Comparison of ENCODE assay signal across 35 cellular contexts in genomic region chr4:96389752-96390151, GRCh38.
"Had no signal": no experiment of that assay in that cellular context is flagged by ENCODE, and none has a peak within 500 bp of the region (broad histone marks: within the 10 kb centered on the region; RNA-seq: fewer than 3 reads in every experiment).

No MANE protein-coding gene starts in this region.

- H3K36me3 Mint-ChIP-seq: activated CD8-positive, alpha-beta memory T cell treated with anti-CD3 and anti-CD28 coated beads, Interleukin-2, amount 10 ng/mL, durations not matched to agents 7 days and 5 days; activated naive CD4-positive, alpha-beta T cell treated with anti-CD3 and anti-CD28 coated beads, Interleukin-2, amount 10 ng/mL, durations not matched to agents 7 days and 5 days; activated naive CD4-positive, alpha-beta T cell treated with anti-CD3 and anti-CD28 coated beads, Interleukin-2, amount 50 U/mL, for 24 hours; activated naive CD8-positive, alpha-beta T cell; activated naive CD8-positive, alpha-beta T cell treated with anti-CD3 and anti-CD28 coated beads, Interleukin-2, amount 10 ng/mL, durations not matched to agents 7 days and 5 days; WTC11 had no signal

- H3K27me3 ChIP-seq: body of pancreas, brain microvascular endothelial cell, breast epithelium had no signal

- ATAC-seq: activated CD4-positive, alpha-beta T cell treated with anti-CD3 and anti-CD28 coated beads for 36 hours; activated CD4-positive, CD25-positive, alpha-beta regulatory T cell treated with anti-CD3 and anti-CD28 coated beads, Interleukin-2, amount 50 U/mL, for 24 hours; activated CD8-positive, alpha-beta memory T cell treated with anti-CD3 and anti-CD28 coated beads, Interleukin-2, amount 10 ng/mL, durations not matched to agents 7 days and 5 days; activated CD8-positive, alpha-beta T cell treated with anti-CD3 and anti-CD28 coated beads, Interleukin-2, amount 10 ng/mL, durations not matched to agents 7 days and 5 days; activated naive CD8-positive, alpha-beta T cell treated with anti-CD3 and anti-CD28 coated beads, Interleukin-2, amount 50 U/mL, for 24 hours; body of pancreas; WTC11 had no signal

- H3K27me3 Mint-ChIP-seq: activated CD4-positive, alpha-beta memory T cell treated with anti-CD3 and anti-CD28 coated beads, Interleukin-2, amount 10 ng/mL, durations not matched to agents 7 days and 5 days; activated CD4-positive, alpha-beta T cell treated with anti-CD3 and anti-CD28 coated beads for 36 hours; activated CD4-positive, alpha-beta T cell treated with anti-CD3 and anti-CD28 coated beads, Interleukin-2, amount 10 ng/mL, durations not matched to agents 7 days and 5 days; activated CD8-positive, alpha-beta memory T cell treated with anti-CD3 and anti-CD28 coated beads, Interleukin-2, amount 10 ng/mL, durations not matched to agents 7 days and 5 days; activated naive CD4-positive, alpha-beta T cell treated with anti-CD3 and anti-CD28 coated beads, Interleukin-2, amount 10 ng/mL, durations not matched to agents 7 days and 5 days; activated naive CD4-positive, alpha-beta T cell treated with anti-CD3 and anti-CD28 coated beads, Interleukin-2, amount 50 U/mL, for 24 hours; activated naive CD8-positive, alpha-beta T cell; activated naive CD8-positive, alpha-beta T cell treated with anti-CD3 and anti-CD28 coated beads, Interleukin-2, amount 10 ng/mL, durations not matched to agents 7 days and 5 days; activated naive CD8-positive, alpha-beta T cell treated with anti-CD3 and anti-CD28 coated beads, Interleukin-2, amount 50 U/mL, for 24 hours; activated T-cell treated with anti-CD3 and anti-CD28 coated beads, Interleukin-2, amount 50 U/mL, for 24 hours had no signal

- H3K9me3 ChIP-seq: body of pancreas, breast epithelium had no signal

- H3K4me1 ChIP-seq: body of pancreas, breast epithelium had no signal

- H3K27ac Mint-ChIP-seq: activated CD4-positive, alpha-beta memory T cell treated with anti-CD3 and anti-CD28 coated beads, Interleukin-2, amount 10 ng/mL, durations not matched to agents 7 days and 5 days; activated CD4-positive, alpha-beta T cell treated with anti-CD3 and anti-CD28 coated beads for 36 hours; activated CD4-positive, alpha-beta T cell treated with anti-CD3 and anti-CD28 coated beads, Interleukin-2, amount 10 ng/mL, durations not matched to agents 7 days and 5 days; activated CD8-positive, alpha-beta memory T cell treated with anti-CD3 and anti-CD28 coated beads, Interleukin-2, amount 10 ng/mL, durations not matched to agents 7 days and 5 days; activated CD8-positive, alpha-beta T cell treated with anti-CD3 and anti-CD28 coated beads, Interleukin-2, amount 10 ng/mL, durations not matched to agents 7 days and 5 days; activated naive CD4-positive, alpha-beta T cell treated with anti-CD3 and anti-CD28 coated beads, Interleukin-2, amount 10 ng/mL, durations not matched to agents 7 days and 5 days; activated naive CD4-positive, alpha-beta T cell treated with anti-CD3 and anti-CD28 coated beads, Interleukin-2, amount 50 U/mL, for 24 hours; activated naive CD8-positive, alpha-beta T cell; activated naive CD8-positive, alpha-beta T cell treated with anti-CD3 and anti-CD28 coated beads, Interleukin-2, amount 10 ng/mL, durations not matched to agents 7 days and 5 days; activated naive CD8-positive, alpha-beta T cell treated with anti-CD3 and anti-CD28 coated beads, Interleukin-2, amount 50 U/mL, for 24 hours; activated T-cell treated with anti-CD3 and anti-CD28 coated beads, Interleukin-2, amount 50 U/mL, for 24 hours; activated T-helper 2 cell treated with anti-CD3 and anti-CD28 coated beads, Interferon-gamma antibody, Interleukin-2, Interleukin-4, amounts not matched to agents 10 μg/mL and 5 μg/mL and 100 μg/mL, durations not matched to agents 14 hours and 24 hours and 36 hours; T-helper 1 cell treated with Interleukin-12 subunit alpha and Interleukin-12 subunit beta and Interleukin-4 antibody, amounts not matched to agents 30 μg/mL and 1 μg/mL, for 36 hours; T-helper 2 cell treated with Interferon-gamma antibody and Interleukin-4, amounts not matched to agents 5 μg/mL and 100 μg/mL, for 36 hours; WTC11 had no signal

- H3K4me3 Mint-ChIP-seq: activated CD4-positive, alpha-beta memory T cell treated with anti-CD3 and anti-CD28 coated beads, Interleukin-2, amount 10 ng/mL, durations not matched to agents 7 days and 5 days; activated CD4-positive, alpha-beta T cell treated with anti-CD3 and anti-CD28 coated beads for 36 hours; activated CD4-positive, alpha-beta T cell treated with anti-CD3 and anti-CD28 coated beads, Interleukin-2, amount 10 ng/mL, durations not matched to agents 7 days and 5 days; activated CD8-positive, alpha-beta memory T cell treated with anti-CD3 and anti-CD28 coated beads, Interleukin-2, amount 10 ng/mL, durations not matched to agents 7 days and 5 days; activated CD8-positive, alpha-beta T cell treated with anti-CD3 and anti-CD28 coated beads, Interleukin-2, amount 10 ng/mL, durations not matched to agents 7 days and 5 days; activated naive CD4-positive, alpha-beta T cell treated with anti-CD3 and anti-CD28 coated beads, Interleukin-2, amount 10 ng/mL, durations not matched to agents 7 days and 5 days; activated naive CD4-positive, alpha-beta T cell treated with anti-CD3 and anti-CD28 coated beads, Interleukin-2, amount 50 U/mL, for 24 hours; activated naive CD8-positive, alpha-beta T cell; activated naive CD8-positive, alpha-beta T cell treated with anti-CD3 and anti-CD28 coated beads, Interleukin-2, amount 10 ng/mL, durations not matched to agents 7 days and 5 days; activated naive CD8-positive, alpha-beta T cell treated with anti-CD3 and anti-CD28 coated beads, Interleukin-2, amount 50 U/mL, for 24 hours; activated T-cell treated with anti-CD3 and anti-CD28 coated beads, Interleukin-2, amount 50 U/mL, for 24 hours; T-helper 1 cell treated with Interleukin-12 subunit alpha and Interleukin-12 subunit beta and Interleukin-4 antibody, amounts not matched to agents 30 μg/mL and 1 μg/mL, for 36 hours; T-helper 2 cell treated with Interferon-gamma antibody and Interleukin-4, amounts not matched to agents 5 μg/mL and 100 μg/mL, for 36 hours; WTC11 had no signal

- H3K4me3 ChIP-seq: body of pancreas, breast epithelium had no signal

- H3K27ac ChIP-seq: body of pancreas, brain microvascular endothelial cell, breast epithelium, WERI-Rb-1 had no signal

- H3K4me1 Mint-ChIP-seq: activated CD4-positive, alpha-beta memory T cell treated with anti-CD3 and anti-CD28 coated beads, Interleukin-2, amount 10 ng/mL, durations not matched to agents 7 days and 5 days; activated CD4-positive, alpha-beta T cell treated with anti-CD3 and anti-CD28 coated beads for 36 hours; activated CD4-positive, alpha-beta T cell treated with anti-CD3 and anti-CD28 coated beads, Interleukin-2, amount 10 ng/mL, durations not matched to agents 7 days and 5 days; activated CD8-positive, alpha-beta memory T cell treated with anti-CD3 and anti-CD28 coated beads, Interleukin-2, amount 10 ng/mL, durations not matched to agents 7 days and 5 days; activated naive CD4-positive, alpha-beta T cell treated with anti-CD3 and anti-CD28 coated beads, Interleukin-2, amount 10 ng/mL, durations not matched to agents 7 days and 5 days; activated naive CD4-positive, alpha-beta T cell treated with anti-CD3 and anti-CD28 coated beads, Interleukin-2, amount 50 U/mL, for 24 hours; activated naive CD8-positive, alpha-beta T cell treated with anti-CD3 and anti-CD28 coated beads, Interleukin-2, amount 10 ng/mL, durations not matched to agents 7 days and 5 days; activated naive CD8-positive, alpha-beta T cell treated with anti-CD3 and anti-CD28 coated beads, Interleukin-2, amount 50 U/mL, for 24 hours; WTC11 had no signal

- H3K36me3 ChIP-seq: brain microvascular endothelial cell, breast epithelium, WERI-Rb-1 had no signal

- DNase-seq: activated CD4-positive, alpha-beta memory T cell treated with anti-CD3 and anti-CD28 coated beads, Interleukin-2, amount 10 ng/mL, durations not matched to agents 7 days and 5 days; activated CD4-positive, alpha-beta T cell treated with anti-CD3 and anti-CD28 coated beads for 1 hour; activated CD4-positive, alpha-beta T cell treated with anti-CD3 and anti-CD28 coated beads for 36 hours; activated CD4-positive, alpha-beta T cell treated with anti-CD3 and anti-CD28 coated beads for 48 hours; activated CD4-positive, alpha-beta T cell treated with anti-CD3 and anti-CD28 coated beads, Interleukin-2, amount 10 ng/mL, durations not matched to agents 7 days and 5 days; activated CD4-positive, alpha-beta T cell treated with anti-CD3 and anti-CD28 coated beads, Interleukin-2, amount 50 U/mL, for 48 hours; activated CD4-positive, CD25-positive, alpha-beta regulatory T cell; activated CD8-positive, alpha-beta memory T cell treated with anti-CD3 and anti-CD28 coated beads for 24 hours; activated CD8-positive, alpha-beta memory T cell treated with anti-CD3 and anti-CD28 coated beads, Interleukin-2, amount 10 ng/mL, durations not matched to agents 7 days and 5 days; activated CD8-positive, alpha-beta memory T cell treated with anti-CD3 and anti-CD28 coated beads, Interleukin-2, amount 50 U/mL, for 48 hours; activated CD8-positive, alpha-beta T cell treated with anti-CD3 and anti-CD28 coated beads, Interleukin-2, amount 10 ng/mL, durations not matched to agents 7 days and 5 days; activated effector memory CD4-positive, alpha-beta T cell treated with Interleukin-2 at 50 U/mL for 16 hours; activated gamma-delta T cell; activated naive CD4-positive, alpha-beta T cell treated with anti-CD3 and anti-CD28 coated beads, Interleukin-2, amount 10 ng/mL, durations not matched to agents 7 days and 5 days; activated naive CD4-positive, alpha-beta T cell treated with Interleukin-2 at 50 U/mL for 16 hours; activated naive CD8-positive, alpha-beta T cell treated with anti-CD3 and anti-CD28 coated beads, Interleukin-2, amount 10 ng/mL, durations not matched to agents 7 days and 5 days; activated naive CD8-positive, alpha-beta T cell treated with anti-CD3 and anti-CD28 coated beads, Interleukin-2, amount 50 U/mL, for 24 hours; activated T-cell treated with anti-CD3 and anti-CD28 coated beads, Interleukin-2, amount 50 U/mL, for 24 hours; activated T-cell treated with anti-CD3 and anti-CD28 coated beads, Interleukin-2, amount 50 U/mL, for 48 hours; amygdala; aorta; body of pancreas; brain microvascular endothelial cell; central memory CD4-positive, alpha-beta T cell; T-helper 2 cell; T-helper 9 cell; WERI-Rb-1 had no signal

- H3K9me3 Mint-ChIP-seq: activated CD4-positive, alpha-beta memory T cell treated with anti-CD3 and anti-CD28 coated beads, Interleukin-2, amount 10 ng/mL, durations not matched to agents 7 days and 5 days; activated CD4-positive, alpha-beta T cell treated with anti-CD3 and anti-CD28 coated beads, Interleukin-2, amount 10 ng/mL, durations not matched to agents 7 days and 5 days; activated naive CD4-positive, alpha-beta T cell treated with anti-CD3 and anti-CD28 coated beads, Interleukin-2, amount 10 ng/mL, durations not matched to agents 7 days and 5 days; activated naive CD4-positive, alpha-beta T cell treated with anti-CD3 and anti-CD28 coated beads, Interleukin-2, amount 50 U/mL, for 24 hours; activated naive CD8-positive, alpha-beta T cell treated with anti-CD3 and anti-CD28 coated beads, Interleukin-2, amount 10 ng/mL, durations not matched to agents 7 days and 5 days; activated T-cell treated with anti-CD3 and anti-CD28 coated beads, Interleukin-2, amount 50 U/mL, for 24 hours; T-helper 2 cell treated with Interferon-gamma antibody and Interleukin-4, amounts not matched to agents 5 μg/mL and 100 μg/mL, for 36 hours had no signal
